ENCODE assay signal across 32 cellular contexts in genomic region chrY:19973012-19973411, GRCh38.
"Had no signal": no experiment of that assay in that cellular context is flagged by ENCODE, and none has a peak within 500 bp of the region (broad histone marks: within the 10 kb centered on the region; RNA-seq: fewer than 3 reads in every experiment).

No MANE protein-coding gene starts in this region.

- H3K36me3 ChIP-seq: adrenal gland, ascending aorta, brain microvascular endothelial cell, breast epithelium, cardiac muscle cell had no signal

- H3K27ac ChIP-seq: adrenal gland, ascending aorta, body of pancreas, brain microvascular endothelial cell, breast epithelium, cardiac muscle cell had no signal

- H3K4me3 ChIP-seq: adrenal gland, ascending aorta, body of pancreas, breast epithelium, cardiac muscle cell had no signal

- ATAC-seq: activated naive CD4-positive, alpha-beta T cell treated with anti-CD3 and anti-CD28 coated beads, Interleukin-2, amount 50 U/mL, for 72 hours; activated naive CD8-positive, alpha-beta T cell treated with anti-CD3 and anti-CD28 coated beads, Interleukin-2, amount 50 U/mL, for 24 hours; activated T-cell treated with anti-CD3 and anti-CD28 coated beads, Interleukin-2, amount 50 U/mL, for 4 hours; activated T-cell treated with anti-CD3 and anti-CD28 coated beads, Interleukin-2, amount 50 U/mL, for 72 hours; activated T-helper 17 cell treated with anti-CD3 and anti-CD28 coated beads, Interleukin-2, amount 50 U/mL, for 72 hours; body of pancreas had no signal

- H3K9me3 ChIP-seq: adrenal gland, ascending aorta, body of pancreas, breast epithelium had no signal

- H3K27me3 ChIP-seq: adrenal gland, ascending aorta, body of pancreas, brain microvascular endothelial cell, breast epithelium, cardiac muscle cell had no signal

- DNase-seq: activated effector memory CD4-positive, alpha-beta T cell treated with anti-CD3 and anti-CD28 coated beads, Interleukin-2, amount 50 U/mL, for 16 hours; activated effector memory CD4-positive, alpha-beta T cell treated with Interleukin-2 at 50 U/mL for 16 hours; activated gamma-delta T cell; activated gamma-delta T cell treated with Interleukin-2 at 50 U/mL for 16 hours; activated naive CD4-positive, alpha-beta T cell; activated naive CD4-positive, alpha-beta T cell treated with anti-CD3 and anti-CD28 coated beads for 36 hours; activated naive CD4-positive, alpha-beta T cell treated with anti-CD3 and anti-CD28 coated beads, Interleukin-2, amount 10 ng/mL, durations not matched to agents 7 days and 5 days; activated naive CD4-positive, alpha-beta T cell treated with anti-CD3 and anti-CD28 coated beads, Interleukin-2, amount 50 U/mL, for 16 hours; activated naive CD4-positive, alpha-beta T cell treated with Interleukin-2 at 50 U/mL for 16 hours; activated naive CD8-positive, alpha-beta T cell treated with anti-CD3 and anti-CD28 coated beads for 36 hours; activated naive CD8-positive, alpha-beta T cell treated with anti-CD3 and anti-CD28 coated beads, Interleukin-2, amount 10 ng/mL, durations not matched to agents 7 days and 5 days; activated naive CD8-positive, alpha-beta T cell treated with anti-CD3 and anti-CD28 coated beads, Interleukin-2, amount 50 U/mL, for 24 hours; activated T-cell treated with anti-CD3 and anti-CD28 coated beads, Interleukin-2, amount 50 U/mL, for 1 hour; activated T-cell treated with anti-CD3 and anti-CD28 coated beads, Interleukin-2, amount 50 U/mL, for 24 hours; activated T-cell treated with anti-CD3 and anti-CD28 coated beads, Interleukin-2, amount 50 U/mL, for 4 hours; activated T-cell treated with anti-CD3 and anti-CD28 coated beads, Interleukin-2, amount 50 U/mL, for 48 hours; activated T-cell treated with anti-CD3 and anti-CD28 coated beads, Interleukin-2, amount 50 U/mL, for 72 hours; adrenal gland; amniotic stem cell; amygdala; anterior cingulate cortex; aorta; body of pancreas; brain microvascular endothelial cell; caudate nucleus; central memory CD4-positive, alpha-beta T cell; cerebellar nuclear complex had no signal

- H3K4me1 ChIP-seq: adrenal gland, ascending aorta, body of pancreas, breast epithelium had no signal
